8 cellular contexts compared by ENCODE assay signal in the genomic region with DNA sequence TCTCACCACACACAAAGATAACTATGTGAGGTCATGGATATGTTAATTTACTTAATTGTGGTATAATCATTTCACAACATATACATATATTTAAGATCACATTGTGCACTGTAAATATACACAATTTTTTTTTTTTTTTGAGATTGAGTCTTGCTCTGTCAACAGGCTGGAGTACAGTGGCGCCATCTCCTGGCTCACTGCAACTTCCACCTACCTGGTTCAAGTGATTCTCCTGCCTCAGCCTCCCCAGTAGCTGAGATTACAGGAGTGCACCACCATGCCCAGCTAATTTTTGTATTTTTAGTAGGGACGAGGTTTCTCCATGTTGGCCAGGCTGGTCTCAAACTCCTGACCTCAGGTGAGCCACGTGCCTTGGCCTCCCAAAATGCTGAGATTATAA. TPM values are rescaled to one million over a fixed set of nuclear protein-coding genes. Genes with fewer than 3 reads are reported as not detected.
DNase-seq lines count a peak whose midpoint lies in the region; ATAC-seq and TF ChIP-seq lines count a peak whose summit lies in the region.
"Had no signal": no experiment of that assay in that cellular context is flagged by ENCODE, and none has a peak within 500 bp of the region (broad histone marks: within the 10 kb centered on the region; RNA-seq: fewer than 3 reads in every experiment).

No MANE protein-coding gene starts in this region.

- no peaks in the 10 kb centered on the region for H3K9me2 ChIP-seq in HCT116 (ENCODE audit: insufficient read depth)

- 81 to 83% (median 81%) methylated on average over 3 of the region's 3 CpGs for WGBS in psoas muscle, 3 donors

- H3K27me3 ChIP-seq in HCT116 (ENCODE audit: insufficient read depth, low read length) (no peaks in the 10 kb centered on the region), psoas muscle (ENCODE audit: insufficient read depth in 3 of 3, low read length in 2 of 3) (no peaks in the 10 kb centered on the region)

- H3K27me3 Mint-ChIP-seq in chondrocyte (ENCODE audit: low read depth): peaks cover 24% of the 10 kb centered on the region

- H2AFZ ChIP-seq in HCT116 (ENCODE audit: low read depth, low read length, poor library complexity, severe bottlenecking): no peak overlapping the region

- no peaks in the 10 kb centered on the region for H3K36me3 Mint-ChIP-seq in chondrocyte (ENCODE audit: low read depth)

- DNase-seq in HCT116 (ENCODE audit: low read depth, low spot score) (peak; percentile 26), T-helper 1 cell (peak in 3 of 5 donors; percentile 17 to 34 (median 20)), chondrocyte (ENCODE audit: low spot score) (no peak), psoas muscle (no peak), pons (ENCODE audit: low spot score) (no peak)

- H3K4me3 Mint-ChIP-seq in chondrocyte (ENCODE audit: unreplicated experiment): no peak overlapping the region

- ATAC-seq in HCT116: peak; percentile 66
- ATAC-seq in psoas muscle: no peak
- no peak for ATAC-seq in HG03025 (IDR thresholded peaks at IDR 0.05; ENCODE audit: low FRiP score, unreplicated experiment)
- ATAC-seq in GM19023 (IDR thresholded peaks at IDR 0.05; ENCODE audit: unreplicated experiment): no peak

- peak; percentile 55 for TF ChIP-seq RAD21 in HCT116 (IDR thresholded peaks at IDR 0.05; ENCODE audit: low read depth)

- H3K36me3 ChIP-seq in HCT116 (ENCODE audit: control insufficient read depth in 1 of 2, insufficient read depth in 2 of 2, low read length in 2 of 2): no peaks in the 10 kb centered on the region
- H3K36me3 ChIP-seq in psoas muscle (ENCODE audit: insufficient read depth in 1 of 2, low read depth in 1 of 2): no peaks in the 10 kb centered on the region

- CTCF ChIA-PET in HCT116 (lab: Charles Lee): interaction anchor here (0.6 to 0.8 kb wide), 5 partner anchors 9 to 165 kb away, joined by 3 read pairs; a partner anchor contains a TSS

- no peaks in the 10 kb centered on the region for H3K79me2 ChIP-seq in HCT116 (ENCODE audit: insufficient read depth, low read length)

- no TSS peak for BruUV-seq in HCT116 (replicated peaks; lab: Mats Ljungman, UMichigan)

- H3K4me1 ChIP-seq in HCT116 (ENCODE audit: control insufficient read depth in 1 of 2, insufficient read depth in 2 of 2, low read length in 2 of 2): no peaks in the 10 kb centered on the region
- H3K4me1 ChIP-seq in psoas muscle: no peaks in the 10 kb centered on the region

- no peak overlapping the region for H3K27ac Mint-ChIP-seq in chondrocyte (ENCODE audit: unreplicated experiment)

- intact Hi-C loops in HCT116 (cut with micrococcal nuclease): loop anchor here (10.0 kb wide), 1 partner anchor 282 kb away; the partner anchor contains the start of gene MMP15
- intact Hi-C loops in psoas muscle (cut with DNase I): no loop called here

- no peak for TF ChIP-seq POLR2A in HCT116 (IDR thresholded peaks at IDR 0.05; ENCODE audit: borderline replicate concordance, extremely low read depth, insufficient read depth, insufficient read length)

- POLR2A ChIA-PET in HCT116 (lab: Charles Lee): no interaction called here

- H3K27ac ChIP-seq in HCT116 (ENCODE audit: low read depth, low read length) (no peak overlapping the region), psoas muscle (no peak overlapping the region)

- no peak overlapping the region for H3K4me2 ChIP-seq in HCT116 (ENCODE audit: low read length)

- no peaks in the 10 kb centered on the region for H3K4me1 Mint-ChIP-seq in chondrocyte (ENCODE audit: low read depth)

- H3K4me3 ChIP-seq in HCT116 (replicated peaks in 1 of 2; ENCODE audit: low read depth in 1 of 2, low read length in 2 of 2) (no peak overlapping the region), psoas muscle (no peak overlapping the region)

- no peak overlapping the region for H3K9ac ChIP-seq in HCT116 (ENCODE audit: low read length)

- peaks cover 15% of the 10 kb centered on the region for H3K9me3 Mint-ChIP-seq in chondrocyte (ENCODE audit: low read depth)

- H3K9me3 ChIP-seq in HCT116 (ENCODE audit: control insufficient read depth in 1 of 2, insufficient read depth in 1 of 2, low read depth in 1 of 2, low read length in 2 of 2): no peaks in the 10 kb centered on the region
- peaks cover 5% of the 10 kb centered on the region for H3K9me3 ChIP-seq in psoas muscle

- TF ChIP-seq CTCF in HCT116 (IDR thresholded peaks at IDR 0.05 in 2 of 3, conservative IDR thresholded peaks at IDR 0.05 in 1 of 3; ENCODE audit: borderline replicate concordance in 1 of 3, insufficient read depth in 1 of 3, low read depth in 2 of 3, low read length in 2 of 3): peak; percentile 33 to 66 (median 62); a peak in 5 of 6 replicates
- peak; percentile 75 for TF ChIP-seq CTCF in chondrocyte (IDR thresholded peaks at IDR 0.05)
- peak; percentile 8 for TF ChIP-seq CTCF in psoas muscle (IDR thresholded peaks at IDR 0.05)

- H4K20me1 ChIP-seq in HCT116 (ENCODE audit: insufficient read depth): no peaks in the 10 kb centered on the region

- RAD21 ChIA-PET in HCT116 (lab: Charles Lee; ENCODE audit: low non-redundant PET in 1 of 2, low total read pairs in 2 of 2, uncharacterized antibody in 2 of 2, unreplicated experiment in 2 of 2): interaction anchor here in 1 of 2 experiments (0.6 kb wide), 1 partner anchor 355 kb away, joined by 6 read pairs; no protein-coding TSS in a partner anchor

TF ChIP-seq in HCT116, 20 proteins besides CTCF, POLR2A, EP300 and RAD21:
- TF ChIP-seq REST (IDR thresholded peaks at IDR 0.05; ENCODE audit: low read depth) (no peak), ZNF274 (IDR thresholded peaks at IDR 0.05; ENCODE audit: low read depth, low read length) (no peak), TCF7L2 (IDR thresholded peaks at IDR 0.05; ENCODE audit: borderline replicate concordance, extremely low read depth, insufficient read depth, insufficient read length) (no peak), CEBPB (IDR thresholded peaks at IDR 0.05; ENCODE audit: low read depth) (no peak), FOSL1 (IDR thresholded peaks at IDR 0.05; ENCODE audit: low read depth) (no peak), YY1 (IDR thresholded peaks at IDR 0.05; ENCODE audit: extremely low read depth, insufficient replicate concordance, low read depth, low read length) (no peak)
- TF ChIP-seq, protein P1, sequence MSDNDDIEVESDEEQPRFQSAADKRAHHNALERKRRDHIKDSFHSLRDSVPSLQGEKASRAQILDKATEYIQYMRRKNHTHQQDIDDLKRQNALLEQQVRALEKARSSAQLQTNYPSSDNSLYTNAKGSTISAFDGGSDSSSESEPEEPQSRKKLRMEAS (IDR thresholded peaks at IDR 0.05): no peak

RNA-seq across cellular contexts. Expression of gene PRSS54, which starts 11.5 kb away (rescaled TPM):
- not detected for total RNA-seq in HCT116 (2021; ENCODE audit: unreplicated experiment)
- polyA plus RNA-seq in HCT116 (2012): not detected in 2 replicates
- not detected in 3 replicates for total RNA-seq in chondrocyte
- total RNA-seq in psoas muscle: not detected
- under 1 TPM; 0.03 to 0.12 (median 0.04) TPM for polyA plus RNA-seq in psoas muscle
- total RNA-seq: urinary bladder had no signal
- polyA plus RNA-seq: urinary bladder had no signal

Comparison
In these comparisons a context has a peak if more than half of its experiments do, and no peak if none do; other contexts are left out.
1. DNase-seq: peak in HCT116 (single experiment) and T-helper 1 cell (3 of 5); none in chondrocyte (single experiment), psoas muscle (0 of 2) and pons (single experiment).
2. CTCF ChIP-seq: peak in every context shown above with its lines; median percentile 75 in chondrocyte; 62 in HCT116; 8 in psoas muscle.